8 cellular contexts compared by ENCODE assay signal in the genomic region with DNA sequence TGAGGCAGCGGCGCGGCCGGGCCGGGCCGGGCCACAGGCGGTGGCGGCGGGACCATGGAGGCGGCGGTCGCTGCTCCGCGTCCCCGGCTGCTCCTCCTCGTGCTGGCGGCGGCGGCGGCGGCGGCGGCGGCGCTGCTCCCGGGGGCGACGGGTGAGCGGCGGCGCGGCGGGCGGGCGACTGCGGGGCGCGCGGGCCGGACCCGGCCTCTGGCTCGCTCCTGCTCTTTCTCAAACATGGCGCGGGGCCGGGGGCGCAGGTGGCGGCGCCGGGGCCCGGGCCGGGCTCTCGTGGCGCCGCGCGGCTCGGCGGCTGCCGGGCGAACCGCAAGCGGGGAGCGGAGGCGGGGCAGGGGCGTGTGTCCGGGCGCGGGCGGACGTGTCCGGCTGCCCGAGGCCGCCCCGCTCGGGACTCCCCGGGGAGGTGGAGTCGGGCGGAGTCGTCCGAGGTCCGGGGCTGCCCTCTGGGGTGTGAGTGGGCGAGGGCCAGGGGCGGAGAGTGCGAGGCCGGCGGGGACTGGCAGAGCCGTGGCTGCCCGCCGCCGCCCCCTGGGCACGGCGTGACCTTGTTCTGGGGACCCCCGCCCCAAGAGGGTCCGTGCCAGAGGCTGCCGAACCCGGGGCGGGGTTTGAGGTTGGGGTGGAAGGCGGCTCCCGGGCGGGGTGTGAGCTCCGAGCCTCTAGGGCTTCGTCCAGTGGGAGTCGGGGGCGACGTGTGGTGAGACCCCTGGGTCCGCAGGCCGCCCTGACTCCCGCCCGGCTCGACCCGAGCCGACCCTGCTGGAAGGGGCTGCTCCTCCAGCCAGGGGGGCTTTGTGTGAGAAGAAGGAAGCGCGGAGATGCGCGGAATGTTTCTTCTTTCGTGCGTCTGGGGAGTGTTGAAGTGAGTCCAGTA. TPM values are rescaled to one million over a fixed set of nuclear protein-coding genes. Genes with fewer than 3 reads are reported as not detected.
DNase-seq lines count a peak whose midpoint lies in the region; ATAC-seq and TF ChIP-seq lines count a peak whose summit lies in the region.

No MANE protein-coding gene starts in this region.

- intact Hi-C loops in OCI-LY7 (cut with micrococcal nuclease; ENCODE audit: unreplicated experiment) (loop anchor here (2.0 kb wide), 2 partner anchors 33 to 47 kb away; no protein-coding TSS in a partner anchor), aorta (cut with DNase I) (no loop called here)

- peaks cover 17% of the 10 kb centered on the region for H3K27me3 Mint-ChIP-seq in neural crest cell (ENCODE audit: low read depth)

- H3K4me3 Mint-ChIP-seq in neural crest cell = peak overlapping the region; percentile 91

- H3K36me3 ChIP-seq in OCI-LY7 (ENCODE audit: insufficient read depth, low read length) (0 out of 2 replicates have a peak, but pooled peaks cover 6% of the 10 kb centered on the region), aorta (ENCODE audit: control insufficient read depth in 1 of 2, insufficient read depth in 2 of 2, low read length in 1 of 2) (peaks cover 0 to 2% of the 10 kb centered on the region in 2 donors)

- CTCF ChIA-PET in OCI-LY7 (lab: Charles Lee; ENCODE audit: unreplicated experiment) = no interaction called here

- ATAC-seq in GM18861 (IDR thresholded peaks at IDR 0.05; ENCODE audit: unreplicated experiment) (peak; percentile 31), HG03025 (IDR thresholded peaks at IDR 0.05; ENCODE audit: low FRiP score, unreplicated experiment) (peak; percentile 52), aorta (ENCODE audit: low FRiP score) (peak; percentile 82)

- DNase-seq in AG09319 (ENCODE audit: extremely low read depth, low read depth) (peak; percentile 57), OCI-LY7 (ENCODE audit: low spot score) (peak; percentile 64), foreskin fibroblast (peak; percentile 80 to 92), neural crest cell (ENCODE audit: low read depth, low spot score) (peak; percentile 57), aorta (peak; percentile 91 to 93)
- DNase-seq in activated effector memory CD4-positive, alpha-beta T cell treated with anti-CD3 and anti-CD28 coated beads, Interleukin-2, amount 50 U/mL, for 16 hours = peak; percentile 79

- H3K27me3 ChIP-seq in aorta (ENCODE audit: control insufficient read depth in 1 of 2, insufficient read depth in 2 of 2, low read length in 1 of 2) = no peaks in the 10 kb centered on the region

- peaks cover 49% of the 10 kb centered on the region; the same call in 1 of the 2 replicates for H3K79me2 ChIP-seq in OCI-LY7 (ENCODE audit: insufficient read depth, low read depth, low read length)

- peaks cover 52% of the 10 kb centered on the region for H3K4me1 Mint-ChIP-seq in neural crest cell

- H3K4me1 ChIP-seq in OCI-LY7 (ENCODE audit: insufficient read depth, low read length, poor library complexity, severe bottlenecking) (peaks cover 54% of the 10 kb centered on the region), aorta (ENCODE audit: control insufficient read depth in 1 of 2, insufficient read depth in 2 of 2, low read length in 2 of 2) (peaks cover 0 to 5% of the 10 kb centered on the region in 2 donors)

- peaks cover 16% of the 10 kb centered on the region; the same call in 1 of the 2 replicates for H4K20me1 ChIP-seq in OCI-LY7 (ENCODE audit: insufficient read depth, low read length)

- peak overlapping the region; percentile 95 for H3K4me2 ChIP-seq in OCI-LY7 (ENCODE audit: low read length)

- no peak for TF ChIP-seq CTCF in AG09319 (IDR thresholded peaks at IDR 0.05; ENCODE audit: low read depth, low read length)
- no peak for TF ChIP-seq CTCF in OCI-LY7 (conservative IDR thresholded peaks at IDR 0.05; ENCODE audit: low read length)
- TF ChIP-seq CTCF in foreskin fibroblast (IDR thresholded peaks at IDR 0.05; ENCODE audit: low read depth, low read length) = no peak
- TF ChIP-seq CTCF in neural crest cell (conservative IDR thresholded peaks at IDR 0.05) = no peak

- no TSS peak for BruUV-seq in OCI-LY7 (replicated peaks; lab: Mats Ljungman, UMichigan)

- H2AFZ ChIP-seq in OCI-LY7 (ENCODE audit: low read length) = no peak overlapping the region

- no peaks in the 10 kb centered on the region for H3K36me3 Mint-ChIP-seq in neural crest cell (ENCODE audit: low read depth)

- no peak overlapping the region for H3K27ac ChIP-seq in OCI-LY7 (ENCODE audit: low read depth, low read length, poor library complexity, severe bottlenecking)
- H3K27ac ChIP-seq in aorta (ENCODE audit: low read depth in 1 of 2, low read length in 2 of 2) = peak overlapping the region; percentile 80 to 99

- POLR2A ChIA-PET in OCI-LY7 (lab: Charles Lee) = interaction anchor here (0.6 to 3.0 kb wide), 10 partner anchors 8 to 746 kb away, joined by 3 to 16 read pairs (median 4); no protein-coding TSS in a partner anchor

- no peaks in the 10 kb centered on the region for H3K9me3 Mint-ChIP-seq in neural crest cell

- peak overlapping the region; percentile 54 for H3K27ac Mint-ChIP-seq in neural crest cell (ENCODE audit: unreplicated experiment)

- H3K9me2 ChIP-seq in OCI-LY7 (ENCODE audit: insufficient read depth, low read length) = no peaks in the 10 kb centered on the region

- 0 to 1% methylated on average over 48 to 118 of the region's 118 CpGs for WGBS in aorta, 2 donors

- H3K9me3 ChIP-seq in OCI-LY7 (ENCODE audit: low read length) (no peaks in the 10 kb centered on the region), aorta (ENCODE audit: control insufficient read depth, low read length) (no peaks in the 10 kb centered on the region)

- H3K4me3 ChIP-seq in OCI-LY7 (ENCODE audit: low read depth, low read length, poor library complexity, severe bottlenecking) (peak overlapping the region; percentile 78), foreskin fibroblast (ENCODE audit: low read depth in 1 of 2, low read length in 2 of 2) (peak overlapping the region; percentile 64 to 77), aorta (ENCODE audit: low read length in 2 of 2) (peak overlapping the region; percentile 95 to 99)

RNA-seq across cellular contexts. Expression of a gene that starts 0.5 kb away (rescaled TPM):
- 13.6 and 14.3 TPM in 2 replicates for total RNA-seq in OCI-LY7 (2014; rRNA removed; shearing (Covaris generic))
- total RNA-seq in OCI-LY7 (2022) (36.7 and 43.6 TPM in 2 replicates), neural crest cell (117 and 118 TPM in 2 replicates), aorta (100 to 1,000 TPM; 101 to 156 TPM)
- 10 to 100 TPM; 21.9 to 24.3 TPM for polyA plus RNA-seq in aorta

Comparison
In these comparisons a context has a peak if more than half of its experiments do, and no peak if none do; other contexts are left out.
1. ATAC-seq: peak in every context shown above with its lines; median percentile 82 in aorta; 52 in HG03025; 31 in GM18861.